31 cellular contexts compared by ENCODE assay signal in genomic region chr20:6641012-6641411, GRCh38.
"Had no signal": no experiment of that assay in that cellular context is flagged by ENCODE, and none has a peak within 500 bp of the region (broad histone marks: within the 10 kb centered on the region; RNA-seq: fewer than 3 reads in every experiment).

No MANE protein-coding gene starts in this region.

- ATAC-seq: activated CD4-positive, CD25-positive, alpha-beta regulatory T cell treated with anti-CD3 and anti-CD28 coated beads, Interleukin-2, amount 50 U/mL, for 24 hours; gastrocnemius medialis; natural killer cell treated with Interleukin-12 subunit alpha and Interleukin-12 subunit beta and Interleukin-15 and Interleukin-18, amount 100 ng/mL, for 72 hours; sciatic nerve; stimulated activated effector memory CD8-positive, alpha-beta T cell treated with anti-CD3 and anti-CD28 coated beads, Interleukin-12 subunit alpha, Interleukin-12 subunit beta, amount 100 ng/mL, for 72 hours had no signal

- DNase-seq: activated CD4-positive, alpha-beta T cell treated with anti-CD3 and anti-CD28 coated beads for 48 hours; activated CD4-positive, alpha-beta T cell treated with anti-CD3 and anti-CD28 coated beads, Interleukin-2, amount 50 U/mL, for 48 hours; activated CD8-positive, alpha-beta memory T cell treated with anti-CD3 and anti-CD28 coated beads for 24 hours; activated effector memory CD4-positive, alpha-beta T cell treated with anti-CD3 and anti-CD28 coated beads, Interleukin-2, amount 50 U/mL, for 16 hours; activated naive CD4-positive, alpha-beta T cell treated with anti-CD3 and anti-CD28 coated beads for 36 hours; activated naive CD8-positive, alpha-beta T cell treated with anti-CD3 and anti-CD28 coated beads for 36 hours; activated T-cell treated with anti-CD3 and anti-CD28 coated beads, Interleukin-2, amount 50 U/mL, for 1 hour; adrenal gland; aorta; cerebellar nuclear complex; gastrocnemius medialis; glutamatergic neuron; islet precursor cell; stimulated activated CD4-positive, alpha-beta T cell treated with anti-CD3 and anti-CD28 coated beads, Interleukin-12 subunit alpha, Interleukin-12 subunit beta, amount 100 ng/mL, for 4 hours; stimulated activated CD4-positive, alpha-beta T cell treated with anti-CD3 and anti-CD28 coated beads, Interleukin-4, amount 100 ng/mL, for 24 hours; T-helper 9 cell; trophoblast cell; WERI-Rb-1 had no signal

- H3K27me3 ChIP-seq: adrenal gland, cardiac muscle cell, gastrocnemius medialis had no signal

- H3K27ac ChIP-seq: adrenal gland, cardiac muscle cell, epithelial cell of prostate, gastrocnemius medialis, skin epidermis, thoracic aorta, WERI-Rb-1 had no signal

- H3K27me3 Mint-ChIP-seq: memory B cell; stimulated activated naive CD8-positive, alpha-beta T cell treated with anti-CD3 and anti-CD28 coated beads, Interleukin-15, Interleukin-2, amounts not matched to agents 100 ng/mL and 50 ng/mL, for 24 hours had no signal

- H3K36me3 Mint-ChIP-seq: activated naive CD8-positive, alpha-beta T cell treated with anti-CD3 and anti-CD28 coated beads for 36 hours; brain; memory B cell; natural killer cell treated with Interleukin-12 subunit alpha and Interleukin-12 subunit beta and Interleukin-15 and Interleukin-18, amount 100 ng/mL, for 72 hours; stimulated activated effector memory CD8-positive, alpha-beta T cell treated with anti-CD3 and anti-CD28 coated beads, Interleukin-12 subunit alpha, Interleukin-12 subunit beta, amount 100 ng/mL, for 72 hours had no signal

- H3K4me1 ChIP-seq: adrenal gland, gastrocnemius medialis had no signal

- H3K4me1 Mint-ChIP-seq: activated naive CD8-positive, alpha-beta T cell treated with anti-CD3 and anti-CD28 coated beads for 36 hours; brain; memory B cell; stimulated activated effector memory CD8-positive, alpha-beta T cell treated with anti-CD3 and anti-CD28 coated beads, Interleukin-12 subunit alpha, Interleukin-12 subunit beta, amount 100 ng/mL, for 72 hours had no signal

- H3K4me3 ChIP-seq: adrenal gland, cardiac muscle cell, gastrocnemius medialis, skin epidermis, thoracic aorta had no signal

- H3K27ac Mint-ChIP-seq: activated naive CD4-positive, alpha-beta T cell treated with anti-CD3 and anti-CD28 coated beads for 36 hours; activated naive CD8-positive, alpha-beta T cell treated with anti-CD3 and anti-CD28 coated beads for 36 hours; activated T-helper 1 cell treated with anti-CD3 and anti-CD28 coated beads, Interleukin-12 subunit alpha, Interleukin-12 subunit beta, Interleukin-2, Interleukin-4 antibody, amounts not matched to agents 30 ng/mL and 10 ng/mL and 1 ng/mL, durations not matched to agents 14 hours and 24 hours and 36 hours; brain; memory B cell; natural killer cell treated with Interleukin-12 subunit alpha and Interleukin-12 subunit beta and Interleukin-15 and Interleukin-18, amount 100 ng/mL, for 72 hours; stimulated activated effector memory CD8-positive, alpha-beta T cell treated with anti-CD3 and anti-CD28 coated beads, Interleukin-12 subunit alpha, Interleukin-12 subunit beta, amount 100 ng/mL, for 72 hours; stimulated activated naive CD8-positive, alpha-beta T cell treated with anti-CD3 and anti-CD28 coated beads, Interleukin-15, Interleukin-2, amounts not matched to agents 100 ng/mL and 50 ng/mL, for 24 hours; T-helper 1 cell treated with Interleukin-12 subunit alpha and Interleukin-12 subunit beta and Interleukin-4 antibody, amounts not matched to agents 30 μg/mL and 1 μg/mL, for 36 hours had no signal

- H3K4me3 Mint-ChIP-seq: activated naive CD4-positive, alpha-beta T cell treated with anti-CD3 and anti-CD28 coated beads for 36 hours; activated naive CD8-positive, alpha-beta T cell treated with anti-CD3 and anti-CD28 coated beads for 36 hours; activated T-helper 1 cell treated with anti-CD3 and anti-CD28 coated beads, Interleukin-12 subunit alpha, Interleukin-12 subunit beta, Interleukin-2, Interleukin-4 antibody, amounts not matched to agents 30 ng/mL and 10 ng/mL and 1 ng/mL, durations not matched to agents 14 hours and 24 hours and 36 hours; brain; memory B cell; natural killer cell treated with Interleukin-12 subunit alpha and Interleukin-12 subunit beta and Interleukin-15 and Interleukin-18, amount 100 ng/mL, for 72 hours; stimulated activated effector memory CD8-positive, alpha-beta T cell treated with anti-CD3 and anti-CD28 coated beads, Interleukin-12 subunit alpha, Interleukin-12 subunit beta, amount 100 ng/mL, for 72 hours; stimulated activated naive CD8-positive, alpha-beta T cell treated with anti-CD3 and anti-CD28 coated beads, Interleukin-15, Interleukin-2, amounts not matched to agents 100 ng/mL and 50 ng/mL, for 24 hours; T-helper 1 cell treated with Interleukin-12 subunit alpha and Interleukin-12 subunit beta and Interleukin-4 antibody, amounts not matched to agents 30 μg/mL and 1 μg/mL, for 36 hours had no signal

- H3K9me3 Mint-ChIP-seq: natural killer cell treated with Interleukin-12 subunit alpha and Interleukin-12 subunit beta and Interleukin-15 and Interleukin-18, amount 100 ng/mL, for 72 hours had no signal

- H3K36me3 ChIP-seq: adrenal gland, cardiac muscle cell, gastrocnemius medialis, thoracic aorta, WERI-Rb-1 had no signal

- H3K9me3 ChIP-seq: adrenal gland, gastrocnemius medialis, thoracic aorta had no signal
